1 cellular context compared by ENCODE assay signal in the genomic region with DNA sequence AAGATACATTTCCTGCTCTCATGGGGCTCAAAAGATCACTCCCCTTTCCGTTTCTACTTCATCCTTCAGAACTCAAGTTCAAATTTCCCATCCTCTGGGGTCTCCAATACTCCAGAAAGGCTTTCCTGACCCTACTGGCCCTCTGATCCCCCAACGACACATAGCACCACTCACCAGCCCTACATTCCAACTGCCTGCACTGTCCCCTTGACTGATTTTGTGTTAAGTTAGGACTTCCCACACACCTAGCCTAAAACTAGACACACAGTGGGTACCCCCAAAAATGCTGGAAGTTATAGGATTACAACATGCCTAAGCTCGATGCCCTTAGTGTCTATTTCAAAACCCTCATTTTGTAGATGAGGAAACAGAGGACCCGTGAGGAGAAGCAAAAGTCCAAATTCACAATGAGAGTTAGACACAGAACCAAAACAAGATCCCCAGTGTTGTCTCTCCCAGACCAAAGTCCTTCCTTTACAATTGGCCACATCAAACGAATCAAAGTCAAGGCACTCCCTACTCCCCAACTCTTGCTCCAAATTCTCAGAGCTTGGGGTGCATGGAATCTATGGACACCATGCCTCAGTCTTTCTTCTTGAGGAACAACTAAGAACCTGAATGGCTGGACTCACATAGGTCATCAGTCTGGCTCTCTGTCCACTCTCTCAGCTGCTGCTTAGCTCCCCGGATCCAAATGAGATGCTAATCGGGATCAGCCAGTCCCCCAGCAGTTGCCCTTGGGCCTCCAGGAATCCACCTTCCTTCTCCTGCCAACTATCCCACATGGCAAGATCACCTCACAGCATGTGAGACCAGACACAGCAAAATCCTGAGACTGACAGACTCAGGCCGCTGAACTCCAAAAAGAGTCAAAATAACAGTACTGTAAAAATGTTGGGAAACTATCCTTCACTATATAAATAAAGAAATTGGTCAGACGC.
TF ChIP-seq lines count a peak whose summit lies in the region.

No MANE protein-coding gene starts in this region.

TF ChIP-seq in A549, 52 proteins besides CTCF, POLR2A, EP300 and RAD21:
- TF ChIP-seq E2F6 (IDR thresholded peaks at IDR 0.05; ENCODE audit: borderline replicate concordance, low read depth), result no peak
- no peak for TF ChIP-seq RNF2 (IDR thresholded peaks at IDR 0.05; ENCODE audit: borderline replicate concordance, low read depth)
- no peak for TF ChIP-seq HMGXB4 (CRISPR knock-in tag; IDR thresholded peaks at IDR 0.05; ENCODE audit: borderline replicate concordance)
- no peak for TF ChIP-seq ZC3H11A (IDR thresholded peaks at IDR 0.05)
- no peak for TF ChIP-seq KDM5A (IDR thresholded peaks at IDR 0.05)
- no peak for TF ChIP-seq TP53 (CRISPR knock-in tag; IDR thresholded peaks at IDR 0.05)
- no peak for TF ChIP-seq ZFP36 (IDR thresholded peaks at IDR 0.05; ENCODE audit: borderline replicate concordance, partially characterized antibody)
- no peak for TF ChIP-seq NPAS2 (CRISPR knock-in tag; IDR thresholded peaks at IDR 0.05; ENCODE audit: borderline replicate concordance)
- TF ChIP-seq BCL3 (IDR thresholded peaks at IDR 0.05), result no peak
- no peak for TF ChIP-seq JUNB (IDR thresholded peaks at IDR 0.05)
- no peak for TF ChIP-seq CBX2 (IDR thresholded peaks at IDR 0.05; ENCODE audit: borderline replicate concordance, low read depth)
